ENCODE assay signal across 16 cellular contexts in genomic region chr12:13093850-13094225, GRCh38. TPM values are rescaled to one million over a fixed set of nuclear protein-coding genes. Genes with fewer than 3 reads are reported as not detected.
DNase-seq lines count a peak whose midpoint lies in the region; TF ChIP-seq lines count a peak whose summit lies in the region.
"Had no signal": no experiment of that assay in that cellular context is flagged by ENCODE, and none has a peak within 500 bp of the region (broad histone marks: within the 10 kb centered on the region; RNA-seq: fewer than 3 reads in every experiment).

No MANE protein-coding gene starts in this region.

- no peak overlapping the region for H3K14ac ChIP-seq in trophoblast cell (ENCODE audit: low read length)

- no peak overlapping the region for H3K23ac ChIP-seq in trophoblast cell (ENCODE audit: low read length)

- H2AK5ac ChIP-seq in trophoblast cell (ENCODE audit: low read length): no peak overlapping the region

- H4K8ac ChIP-seq in trophoblast cell (ENCODE audit: low read depth, low read length): no peak overlapping the region

- H4K91ac ChIP-seq in trophoblast cell (ENCODE audit: low read depth, low read length): no peak overlapping the region

- H3K27me3 ChIP-seq in brain microvascular endothelial cell (replicated peaks) (no peaks in the 10 kb centered on the region), trophoblast cell (ENCODE audit: insufficient read depth, low read length) (no peaks in the 10 kb centered on the region), sigmoid colon (no peaks in the 10 kb centered on the region)
- H3K27me3 ChIP-seq: cardiac muscle cell had no signal

- peak overlapping the region; percentile 59 for H2BK5ac ChIP-seq in trophoblast cell (ENCODE audit: low read depth, low read length, poor library complexity)

- no peak overlapping the region for H3K18ac ChIP-seq in trophoblast cell (ENCODE audit: low read length)

- WGBS in trophoblast cell (ENCODE audit: extremely low coverage, insufficient coverage, insufficient read length): no CpG with 5 or more reads among the region's 2 CpGs
- 48 to 61% methylated on average over 2 of the region's 2 CpGs for WGBS in sigmoid colon, 2 donors

- H3K79me1 ChIP-seq in trophoblast cell (ENCODE audit: low read length): peaks cover 14% of the 10 kb centered on the region

- peak overlapping the region; percentile 14 for H3K27ac ChIP-seq in brain microvascular endothelial cell
- H3K27ac ChIP-seq in trophoblast cell (ENCODE audit: low read depth, low read length): no peak overlapping the region
- no peak overlapping the region for H3K27ac ChIP-seq in sigmoid colon
- H3K27ac ChIP-seq: cardiac muscle cell had no signal

- no peak for TF ChIP-seq CTCF in brain microvascular endothelial cell (IDR thresholded peaks at IDR 0.05; ENCODE audit: low read depth, low read length, missing control alignments)
- no peak for TF ChIP-seq CTCF in sigmoid colon (IDR thresholded peaks at IDR 0.05)

- intact Hi-C loops in sigmoid colon (cut with DNase I): no loop called here

- no peak overlapping the region for H3K4ac ChIP-seq in trophoblast cell (ENCODE audit: low read depth, low read length)

- peaks cover 9 to 12% of the 10 kb centered on the region in 2 experiments for H3K4me1 ChIP-seq in trophoblast cell (ENCODE audit: control insufficient read depth in 1 of 2, insufficient read depth in 2 of 2, low read length in 2 of 2)
- peaks cover 0 to 28% (median 11%) of the 10 kb centered on the region in 4 donors for H3K4me1 ChIP-seq in sigmoid colon

- in situ Hi-C loops in brain microvascular endothelial cell (cut with HindIII; ENCODE audit: low pct_ligation_motif_present, low sequenced_read_pairs): no loop called here

- peak; percentile 61 for DNase-seq in DMS79 (lab: John Stamatoyannopoulos, UW)
- DNase-seq in NCI-H524 treated with DMSO at 0.1 percent for 48 hours (lab: John Stamatoyannopoulos, UW): peak; percentile 79
- DNase-seq in brain microvascular endothelial cell: no peak
- no peak for DNase-seq in trophoblast cell
- DNase-seq in NAMALWA (ENCODE audit: low spot score): no peak
- DNase-seq in sigmoid colon: no peak
- DNase-seq in NCI-H2029 treated with DMSO at 0.1 percent for 48 hours (lab: John Stamatoyannopoulos, UW): no peak
- DNase-seq in GM03348 (ENCODE audit: low spot score): no peak
- DNase-seq: activated CD8-positive, alpha-beta memory T cell treated with anti-CD3 and anti-CD28 coated beads, Interleukin-2, amount 50 U/mL, for 48 hours; activated naive CD4-positive, alpha-beta T cell treated with Interleukin-2 at 50 U/mL for 16 hours; NCI-H1092 treated with DMSO at 0.1 percent for 48 hours; occipital lobe had no signal

- H4K12ac ChIP-seq in trophoblast cell (ENCODE audit: low read depth, low read length): no peak overlapping the region

- no peak overlapping the region for H3K9ac ChIP-seq in trophoblast cell (ENCODE audit: low read length)

- no peaks in the 10 kb centered on the region for H3K36me3 ChIP-seq in brain microvascular endothelial cell (replicated peaks)
- H3K36me3 ChIP-seq in trophoblast cell (ENCODE audit: control insufficient read depth in 1 of 2, insufficient read depth in 2 of 2, low read length in 2 of 2): no peaks in the 10 kb centered on the region
- H3K36me3 ChIP-seq in sigmoid colon: no peaks in the 10 kb centered on the region
- H3K36me3 ChIP-seq: cardiac muscle cell had no signal

- TF ChIP-seq EP300 in sigmoid colon (IDR thresholded peaks at IDR 0.05): no peak

- no peaks in the 10 kb centered on the region for H3K79me2 ChIP-seq in trophoblast cell (ENCODE audit: control insufficient read depth, insufficient read depth, low read length, poor library complexity)

- no peak for TF ChIP-seq POLR2A in sigmoid colon (IDR thresholded peaks at IDR 0.05)

- H2BK12ac ChIP-seq in trophoblast cell (ENCODE audit: low read length): peak overlapping the region; percentile 95

- H3K4me2 ChIP-seq in trophoblast cell (ENCODE audit: low read length): no peak overlapping the region

- H3K4me3 ChIP-seq in brain microvascular endothelial cell (ENCODE audit: low read depth, low read length) (no peak overlapping the region), trophoblast cell (ENCODE audit: low read depth, low read length) (no peak overlapping the region), sigmoid colon (no peak overlapping the region)
- H3K4me3 ChIP-seq: cardiac muscle cell had no signal

- H3K9me3 ChIP-seq in trophoblast cell (ENCODE audit: insufficient read depth, low read depth, low read length) (no peaks in the 10 kb centered on the region), sigmoid colon (no peaks in the 10 kb centered on the region)

- no peak overlapping the region for H2AFZ ChIP-seq in trophoblast cell (ENCODE audit: insufficient read depth, low read length, poor library complexity)

- H2BK120ac ChIP-seq in trophoblast cell (ENCODE audit: insufficient read depth, low read length, poor library complexity): peak overlapping the region; percentile 46

RNA-seq across cellular contexts. Expression of gene GSG1, which starts 9.6 kb away (rescaled TPM):
- 0.03 TPM in 1 of 2 replicates, not detected in the other for polyA plus RNA-seq in trophoblast cell (2013)
- not detected for total RNA-seq in sigmoid colon
- not detected for polyA plus RNA-seq in sigmoid colon
- total RNA-seq: cardiac muscle cell, Daoy, mesenteric fat pad, occipital lobe, OCI-LY7 had no signal

RNA-seq across cellular contexts. Expression of gene FAM234B, which starts 49.7 kb away (rescaled TPM):
- polyA plus RNA-seq in trophoblast cell (2013): 2.9 and 3.1 TPM in 2 replicates
- total RNA-seq in sigmoid colon: 1 to 10 TPM; 2.9 to 5.0 (median 4.7) TPM
- 1 to 10 TPM in 1 of 3 donors, under 1 TPM in 2; 0.60 to 1.1 (median 0.69) TPM for polyA plus RNA-seq in sigmoid colon

Comparison
In these comparisons a context has a peak if more than half of its experiments do, and no peak if none do; other contexts are left out.
1. DNase-seq: peak in DMS79 (single experiment) and NCI-H524 treated with DMSO at 0.1 percent for 48 hours (single experiment); none in brain microvascular endothelial cell (single experiment), trophoblast cell (0 of 2), NAMALWA (single experiment), sigmoid colon (single experiment), NCI-H2029 treated with DMSO at 0.1 percent for 48 hours (single experiment) and GM03348 (single experiment).